ENCODE assay signal across 23 cellular contexts in genomic region chr20:12180107-12180661, GRCh38.
DNase-seq lines count a peak whose midpoint lies in the region.
"Had no signal": no experiment of that assay in that cellular context is flagged by ENCODE, and none has a peak within 500 bp of the region (broad histone marks: within the 10 kb centered on the region; RNA-seq: fewer than 3 reads in every experiment).

No MANE protein-coding gene starts in this region.

- DNase-seq in COLO668 (lab: John Stamatoyannopoulos, UW; ENCODE audit: unreplicated experiment) = peak; percentile 19
- peak; percentile 55 for DNase-seq in DMS153 treated with DMSO at 0.1 percent for 48 hours (lab: John Stamatoyannopoulos, UW; ENCODE audit: unreplicated experiment)
- DNase-seq in NCI-H2029 treated with DMSO at 0.1 percent for 48 hours (lab: John Stamatoyannopoulos, UW) = peak; percentile 55
- DNase-seq in SK-N-DZ (ENCODE audit: low spot score) = peak; percentile 51
- no peak for DNase-seq in midbrain (lab: John Stamatoyannopoulos, UW)
- DNase-seq in NAMALWA (ENCODE audit: low spot score) = no peak
- no peak for DNase-seq in Ammon's horn (ENCODE audit: low spot score)
- DNase-seq: activated CD4-positive, alpha-beta T cell treated with anti-CD3 and anti-CD28 coated beads for 1 hour; activated CD8-positive, alpha-beta T cell treated with anti-CD3 and anti-CD28 coated beads, Interleukin-2, amount 10 ng/mL, durations not matched to agents 7 days and 5 days; activated naive CD4-positive, alpha-beta T cell; activated T-cell treated with anti-CD3 and anti-CD28 coated beads, Interleukin-2, amount 50 U/mL, for 24 hours; adrenal gland; CD4-positive, alpha-beta memory T cell; DND-41; effector memory CD8-positive, alpha-beta T cell; gastrocnemius medialis; IMR-90; posterior cingulate gyrus; RPMI8226; stimulated activated CD4-positive, alpha-beta T cell treated with anti-CD3 and anti-CD28 coated beads, Interleukin-2, amount 100 ng/mL, for 48 hours; stimulated activated naive B cell treated with anti-CD40 and anti-IgM and Interleukin-4, amounts not matched to agents 10 μg/mL and 1 μg/mL and 100 μg/mL, for 72 hours; SW 1271; testis had no signal

Comparison
In these comparisons a context has a peak if more than half of its experiments do, and no peak if none do; other contexts are left out.
1. DNase-seq: peak in COLO668 (single experiment), DMS153 treated with DMSO at 0.1 percent for 48 hours (single experiment), NCI-H2029 treated with DMSO at 0.1 percent for 48 hours (single experiment) and SK-N-DZ (single experiment); none in midbrain (single experiment), NAMALWA (single experiment) and Ammon's horn (single experiment).